In genomic region chr2:78718483-78718882, GRCh38 we compare ENCODE assay signal across 19 cellular contexts.
"Had no signal": no experiment of that assay in that cellular context is flagged by ENCODE, and none has a peak within 500 bp of the region (broad histone marks: within the 10 kb centered on the region; RNA-seq: fewer than 3 reads in every experiment).

No MANE protein-coding gene starts in this region.

- H3K4me3 Mint-ChIP-seq: naive B cell had no signal

- H3K27me3 Mint-ChIP-seq: naive B cell had no signal

- H3K4me3 ChIP-seq: adrenal gland, body of pancreas, coronary artery, esophagus squamous epithelium, lower lobe of right lung, tibial nerve had no signal

- H3K27ac ChIP-seq: adrenal gland, body of pancreas, coronary artery, esophagus squamous epithelium, lower lobe of right lung, parathyroid adenoma, tibial nerve had no signal

- H2AFZ ChIP-seq: parathyroid adenoma had no signal

- H3K9ac ChIP-seq: parathyroid adenoma had no signal

- H3K36me3 Mint-ChIP-seq: naive B cell had no signal

- H3K36me3 ChIP-seq: adrenal gland, esophagus squamous epithelium, lower lobe of right lung, tibial nerve had no signal

- H3K27me3 ChIP-seq: adrenal gland, body of pancreas, esophagus squamous epithelium, tibial nerve had no signal

- DNase-seq: activated CD4-positive, CD25-positive, alpha-beta regulatory T cell treated with anti-CD3 and anti-CD28 coated beads, Interleukin-2, amount 50 U/mL, for 72 hours; activated effector memory CD4-positive, alpha-beta T cell treated with Interleukin-2 at 50 U/mL for 16 hours; activated naive CD4-positive, alpha-beta T cell treated with anti-CD3 and anti-CD28 coated beads, Interleukin-2, amount 50 U/mL, for 16 hours; adrenal gland; body of pancreas; caudate nucleus; effector CD4-positive, alpha-beta T cell; esophagus squamous epithelium; foreskin fibroblast; glutamatergic neuron; hypothalamus; lower lobe of right lung; naive B cell; stimulated activated CD4-positive, alpha-beta T cell treated with anti-CD3 and anti-CD28 coated beads, Interleukin-15, amount 100 ng/mL, for 24 hours; stimulated activated CD4-positive, alpha-beta T cell treated with anti-CD3 and anti-CD28 coated beads, Interleukin-4, amount 100 ng/mL, for 1 hour; stimulated activated naive CD4-positive, alpha-beta T cell had no signal

- H3K4me1 ChIP-seq: adrenal gland, body of pancreas, esophagus squamous epithelium, lower lobe of right lung, parathyroid adenoma, tibial nerve had no signal

- ATAC-seq: body of pancreas, lower lobe of right lung had no signal

- H3K79me2 ChIP-seq: parathyroid adenoma had no signal

- H3K4me1 Mint-ChIP-seq: naive B cell had no signal

- H3K9me3 ChIP-seq: adrenal gland, body of pancreas, esophagus squamous epithelium, lower lobe of right lung, tibial nerve had no signal
